In the genomic region with DNA sequence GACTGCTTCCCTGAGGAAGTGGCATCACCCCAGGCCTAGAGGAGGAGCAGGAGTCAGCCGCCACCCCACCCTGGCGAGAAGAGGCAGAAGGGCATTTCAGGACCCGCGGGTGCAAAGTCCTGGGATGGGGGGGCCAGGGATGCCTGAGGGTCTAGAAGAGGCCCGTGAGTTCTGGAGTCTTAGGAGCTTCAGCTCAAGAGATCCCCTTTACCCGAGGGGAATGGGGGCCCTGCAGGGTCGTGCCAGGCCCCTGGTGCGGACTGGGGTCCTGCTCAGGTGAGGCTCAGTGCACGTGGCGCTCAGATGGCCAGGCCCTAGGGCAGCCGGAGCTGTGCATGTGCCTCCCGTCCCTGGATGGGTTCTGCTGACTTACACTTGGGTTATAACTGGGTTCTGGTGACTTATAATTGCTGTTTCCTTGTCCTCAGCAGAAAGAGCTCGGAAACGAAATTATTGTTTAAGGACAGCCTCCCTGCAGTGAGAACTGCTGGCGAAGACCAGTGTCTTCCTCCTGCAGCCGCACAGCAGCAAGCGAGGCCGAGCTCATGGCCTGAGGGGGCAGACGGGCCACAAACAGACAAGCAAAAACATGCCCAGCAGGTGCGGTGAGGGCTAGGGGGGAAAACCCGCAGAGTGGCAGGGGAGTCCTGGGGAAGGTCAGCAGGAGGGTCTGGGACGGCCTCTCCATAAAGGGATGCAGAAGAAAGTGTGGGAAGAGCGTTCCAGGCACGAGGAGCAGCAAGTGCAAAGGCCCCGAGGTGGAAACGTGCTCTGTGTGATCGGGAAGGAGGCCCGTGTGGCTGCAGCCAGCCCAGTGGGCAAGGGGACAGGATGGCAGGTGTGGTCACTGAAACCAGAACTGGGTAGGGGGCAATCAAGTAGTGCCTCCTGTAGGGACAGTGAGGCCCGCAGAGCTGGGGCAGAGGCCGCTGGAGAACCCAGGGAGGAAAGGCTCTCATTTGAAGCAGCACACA, we compare ENCODE assay signal across 19 cellular contexts. TPM values are rescaled to one million over a fixed set of nuclear protein-coding genes. Genes with fewer than 3 reads are reported as not detected.
"Had no signal": no experiment of that assay in that cellular context is flagged by ENCODE, and none has a peak within 500 bp of the region (broad histone marks: within the 10 kb centered on the region; RNA-seq: fewer than 3 reads in every experiment).

No MANE protein-coding gene starts in this region.

- H3K36me3 Mint-ChIP-seq: natural killer cell had no signal

- H3K9me3 Mint-ChIP-seq: central memory CD8-positive, alpha-beta T cell; natural killer cell; T-helper 1 cell treated with Interleukin-12 subunit alpha and Interleukin-12 subunit beta and Interleukin-4 antibody, amounts not matched to agents 30 μg/mL and 1 μg/mL, for 36 hours had no signal

- DNase-seq: activated CD4-positive, alpha-beta T cell treated with anti-CD3 and anti-CD28 coated beads, Interleukin-2, amount 50 U/mL, for 1 hour; activated CD4-positive, CD25-positive, alpha-beta regulatory T cell treated with anti-CD3 and anti-CD28 coated beads, Interleukin-2, amount 50 U/mL, for 72 hours; activated CD8-positive, alpha-beta memory T cell treated with anti-CD3 and anti-CD28 coated beads, Interleukin-2, amount 50 U/mL, for 48 hours; activated effector memory CD4-positive, alpha-beta T cell treated with anti-CD3 and anti-CD28 coated beads, Interleukin-2, amount 50 U/mL, for 16 hours; activated naive CD4-positive, alpha-beta T cell treated with anti-CD3 and anti-CD28 coated beads, Interleukin-2, amount 50 U/mL, for 16 hours; activated T-cell treated with anti-CD3 and anti-CD28 coated beads, Interleukin-2, amount 50 U/mL, for 48 hours; effector CD8-positive, alpha-beta T cell; left cardiac atrium; natural killer cell; nucleus accumbens; stimulated activated CD8-positive, alpha-beta memory T cell treated with anti-CD3 and anti-CD28 coated beads, Interleukin-4, amount 100 ng/mL, for 48 hours; stimulated activated naive CD4-positive, alpha-beta T cell; upper lobe of right lung had no signal

- H3K4me1 Mint-ChIP-seq: central memory CD8-positive, alpha-beta T cell had no signal

- H3K27ac Mint-ChIP-seq: natural killer cell; T-helper 1 cell treated with Interleukin-12 subunit alpha and Interleukin-12 subunit beta and Interleukin-4 antibody, amounts not matched to agents 30 μg/mL and 1 μg/mL, for 36 hours had no signal

- ATAC-seq: gastroesophageal sphincter, left cardiac atrium, natural killer cell, upper lobe of right lung had no signal

- H3K4me3 Mint-ChIP-seq: central memory CD8-positive, alpha-beta T cell; natural killer cell; T-helper 1 cell treated with Interleukin-12 subunit alpha and Interleukin-12 subunit beta and Interleukin-4 antibody, amounts not matched to agents 30 μg/mL and 1 μg/mL, for 36 hours had no signal

RNA-seq across cellular contexts. Expression of a gene that starts 16.6 kb away (rescaled TPM):
- total RNA-seq: natural killer cell had no signal

RNA-seq across cellular contexts. Expression of a gene that starts 53.3 kb away (rescaled TPM):
- total RNA-seq: ascending aorta, endothelial cell of umbilical vein, mesenteric fat pad, natural killer cell had no signal
